Comparison of ENCODE assay signal across 18 cellular contexts in genomic region chr5:61974680-61975079, GRCh38.
DNase-seq lines count a peak whose midpoint lies in the region; ATAC-seq, FAIRE-seq and TF ChIP-seq lines count a peak whose summit lies in the region.
"Had no signal": no experiment of that assay in that cellular context is flagged by ENCODE, and none has a peak within 500 bp of the region (broad histone marks: within the 10 kb centered on the region; RNA-seq: fewer than 3 reads in every experiment).

No MANE protein-coding gene starts in this region.

- H3K9me3 ChIP-seq in CD4-positive, alpha-beta T cell (ENCODE audit: control insufficient read depth, low read length), result no peaks in the 10 kb centered on the region
- H3K9me3 ChIP-seq: BE2C, gastrocnemius medialis, tibial artery had no signal

- no peaks in the 10 kb centered on the region for H3K36me3 Mint-ChIP-seq in T-helper 2 cell treated with Interferon-gamma antibody and Interleukin-4, amounts not matched to agents 5 μg/mL and 100 μg/mL, for 36 hours (ENCODE audit: low read depth)
- H3K36me3 Mint-ChIP-seq in CD4-positive, alpha-beta T cell (ENCODE audit: low read depth), result no peaks in the 10 kb centered on the region
- H3K36me3 Mint-ChIP-seq: activated naive CD4-positive, alpha-beta T cell treated with anti-CD3 and anti-CD28 coated beads, Interleukin-2, amount 50 U/mL, for 24 hours had no signal

- H3K27ac ChIP-seq in CD4-positive, alpha-beta T cell (ENCODE audit: low read depth, low read length), result no peak overlapping the region
- H3K27ac ChIP-seq: brain microvascular endothelial cell, gastrocnemius medialis, tibial artery had no signal

- intact Hi-C loops in CD4-positive, alpha-beta T cell (cut with DNase I, micrococcal nuclease), result no loop called here

- POLR2A ChIA-PET in CD4-positive, alpha-beta T cell (lab: Charles Lee), result no interaction called here

- no peaks in the 10 kb centered on the region for H3K27me3 Mint-ChIP-seq in T-helper 2 cell treated with Interferon-gamma antibody and Interleukin-4, amounts not matched to agents 5 μg/mL and 100 μg/mL, for 36 hours (ENCODE audit: low read depth)
- H3K27me3 Mint-ChIP-seq in CD4-positive, alpha-beta T cell, result peaks cover 8% of the 10 kb centered on the region

- peak; percentile 10 for DNase-seq in T-helper 2 cell treated with Interferon-gamma antibody and Interleukin-4, amounts not matched to agents 5 μg/mL and 100 μg/mL, for 36 hours (ENCODE audit: low spot score)
- no peak for DNase-seq in CD4-positive, alpha-beta T cell
- DNase-seq in NCI-H146 (lab: John Stamatoyannopoulos, UW) (no peak), H54 (ENCODE audit: insufficient read length, low spot score) (no peak)
- DNase-seq: BE2C; brain microvascular endothelial cell; cortex of kidney; gastrocnemius medialis; HFFc6; left ventricle myocardium superior; NCI-H1694 treated with DMSO at 0.1 percent for 48 hours; stimulated activated CD4-positive, alpha-beta T cell treated with anti-CD3 and anti-CD28 coated beads, Interleukin-4, amount 100 ng/mL, for 24 hours; tibial artery had no signal

- no peaks in the 10 kb centered on the region for H3K4me1 Mint-ChIP-seq in T-helper 2 cell treated with Interferon-gamma antibody and Interleukin-4, amounts not matched to agents 5 μg/mL and 100 μg/mL, for 36 hours (ENCODE audit: low read depth)
- H3K4me1 Mint-ChIP-seq in CD4-positive, alpha-beta T cell (ENCODE audit: low read depth), result no peaks in the 10 kb centered on the region
- H3K4me1 Mint-ChIP-seq: activated naive CD4-positive, alpha-beta T cell treated with anti-CD3 and anti-CD28 coated beads, Interleukin-2, amount 50 U/mL, for 24 hours had no signal

- no peaks in the 10 kb centered on the region for H3K9me3 Mint-ChIP-seq in T-helper 2 cell treated with Interferon-gamma antibody and Interleukin-4, amounts not matched to agents 5 μg/mL and 100 μg/mL, for 36 hours
- no peaks in the 10 kb centered on the region for H3K9me3 Mint-ChIP-seq in CD4-positive, alpha-beta T cell
- H3K9me3 Mint-ChIP-seq: activated naive CD4-positive, alpha-beta T cell treated with anti-CD3 and anti-CD28 coated beads, Interleukin-2, amount 50 U/mL, for 24 hours had no signal

- no peak overlapping the region for H3K27ac Mint-ChIP-seq in T-helper 2 cell treated with Interferon-gamma antibody and Interleukin-4, amounts not matched to agents 5 μg/mL and 100 μg/mL, for 36 hours
- H3K27ac Mint-ChIP-seq in CD4-positive, alpha-beta T cell, result no peak overlapping the region
- H3K27ac Mint-ChIP-seq: activated naive CD4-positive, alpha-beta T cell treated with anti-CD3 and anti-CD28 coated beads, Interleukin-2, amount 50 U/mL, for 24 hours; HFFc6 had no signal

- no peaks in the 10 kb centered on the region for H3K27me3 ChIP-seq in CD4-positive, alpha-beta T cell (ENCODE audit: control insufficient read depth, insufficient read depth, low read length)
- H3K27me3 ChIP-seq: BE2C, brain microvascular endothelial cell, gastrocnemius medialis, tibial artery had no signal

- TF ChIP-seq POLR2A in H54 (IDR thresholded peaks at IDR 0.05; ENCODE audit: low read depth, low read length), result no peak

- ATAC-seq in GM18508 (IDR thresholded peaks at IDR 0.05; ENCODE audit: insufficient read depth, unreplicated experiment), result peak; percentile 73
- peak; percentile 43 for ATAC-seq in GM19023 (IDR thresholded peaks at IDR 0.05; ENCODE audit: unreplicated experiment)
- peak; percentile 61 for ATAC-seq in HG02981 (IDR thresholded peaks at IDR 0.05; ENCODE audit: unreplicated experiment)
- ATAC-seq in CD4-positive, alpha-beta T cell (ENCODE audit: poor library complexity), result no peak
- ATAC-seq: gastrocnemius medialis, left ventricle myocardium superior, sciatic nerve had no signal

- CTCF ChIA-PET in CD4-positive, alpha-beta T cell (lab: Charles Lee), result no interaction called here

- FAIRE-seq in H54 (lab: Jason Lieb, UNC), result no peak

- no peak for TF ChIP-seq CTCF in CD4-positive, alpha-beta T cell (IDR thresholded peaks at IDR 0.05)

- H3K4me3 Mint-ChIP-seq in T-helper 2 cell treated with Interferon-gamma antibody and Interleukin-4, amounts not matched to agents 5 μg/mL and 100 μg/mL, for 36 hours, result no peak overlapping the region
- H3K4me3 Mint-ChIP-seq in CD4-positive, alpha-beta T cell, result no peak overlapping the region
- H3K4me3 Mint-ChIP-seq: activated naive CD4-positive, alpha-beta T cell treated with anti-CD3 and anti-CD28 coated beads, Interleukin-2, amount 50 U/mL, for 24 hours; HFFc6 had no signal
